22 cellular contexts compared by ENCODE assay signal in the genomic region with DNA sequence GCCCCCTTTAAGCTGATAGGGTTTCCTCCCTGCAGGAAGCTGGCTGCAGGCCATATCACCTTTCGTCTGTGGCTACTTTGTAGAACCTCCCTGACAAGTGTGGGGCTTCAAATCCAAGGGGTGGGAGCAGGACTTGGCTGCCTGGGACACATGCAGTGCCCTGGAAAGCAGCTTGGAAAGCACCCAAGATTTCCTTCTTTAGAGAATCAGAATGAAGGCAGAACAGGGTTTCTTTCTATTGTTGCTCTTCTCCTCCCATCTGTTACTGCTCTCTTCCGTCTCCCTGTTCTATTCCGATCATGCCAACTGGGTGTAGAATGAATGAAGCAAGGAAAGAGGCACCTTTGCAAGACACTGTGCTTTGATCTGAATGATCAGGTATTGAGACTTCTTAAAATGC.
"Had no signal": no experiment of that assay in that cellular context is flagged by ENCODE, and none has a peak within 500 bp of the region (broad histone marks: within the 10 kb centered on the region; RNA-seq: fewer than 3 reads in every experiment).

No MANE protein-coding gene starts in this region.

- DNase-seq: activated CD4-positive, alpha-beta T cell treated with anti-CD3 and anti-CD28 coated beads for 48 hours; activated CD4-positive, alpha-beta T cell treated with anti-CD3 and anti-CD28 coated beads, Interleukin-2, amount 50 U/mL, for 4 hours; activated CD4-positive, CD25-positive, alpha-beta regulatory T cell treated with anti-CD3 and anti-CD28 coated beads, Interleukin-2, amount 50 U/mL, for 72 hours; activated CD8-positive, alpha-beta memory T cell treated with anti-CD3 and anti-CD28 coated beads, Interleukin-2, amount 50 U/mL, for 48 hours; activated CD8-positive, alpha-beta T cell treated with anti-CD3 and anti-CD28 coated beads, Interleukin-2, amount 10 ng/mL, durations not matched to agents 7 days and 5 days; activated naive CD4-positive, alpha-beta T cell treated with anti-CD3 and anti-CD28 coated beads, Interleukin-2, amount 50 U/mL, for 16 hours; activated naive CD8-positive, alpha-beta T cell treated with anti-CD3 and anti-CD28 coated beads, Interleukin-2, amount 10 ng/mL, durations not matched to agents 7 days and 5 days; activated T-cell treated with anti-CD3 and anti-CD28 coated beads, Interleukin-2, amount 50 U/mL, for 1 hour; adrenal gland; Kasumi-1; KBM-7; NCI-H1048; NCI-H1417 treated with DMSO at 0.1 percent for 48 hours; NCI-H1694; NCI-H2029; NCI-H2107; NCI-H69; PC-3; SHP77 treated with DMSO at 0.1 percent for 48 hours; T-helper 17 cell; T-helper 9 cell had no signal

- ATAC-seq: activated CD8-positive, alpha-beta T cell treated with anti-CD3 and anti-CD28 coated beads, Interleukin-2, amount 10 ng/mL, durations not matched to agents 7 days and 5 days; PC-3; T-helper 17 cell; WTC11 had no signal
